Comparison of ENCODE assay signal across 2 cellular contexts in genomic region chr12:29131539-29131938, GRCh38.
TF ChIP-seq lines count a peak whose summit lies in the region.

No MANE protein-coding gene starts in this region.

TF ChIP-seq in SK-N-SH, 30 proteins besides CTCF, POLR2A, EP300 and RAD21 (continued from another document):
- no peak for TF ChIP-seq REST (IDR thresholded peaks at IDR 0.05; ENCODE audit: low read depth, low read length)
- TF ChIP-seq TCF12 (IDR thresholded peaks at IDR 0.05), result no peak
- no peak for TF ChIP-seq ELF1 (IDR thresholded peaks at IDR 0.05)
- TF ChIP-seq TEAD4 (IDR thresholded peaks at IDR 0.05; ENCODE audit: borderline replicate concordance, insufficient read depth), result no peak
- no peak for TF ChIP-seq SIN3A (IDR thresholded peaks at IDR 0.05; ENCODE audit: borderline replicate concordance, low read depth, low read length)
- TF ChIP-seq MXI1 (IDR thresholded peaks at IDR 0.05; ENCODE audit: low read depth, low read length), result no peak
TF ChIP-seq in SK-N-SH: peak in this region for 2.

TF ChIP-seq in SK-N-SH treated with all-trans-retinoic acid at 6 μM for 48 hours, 23 proteins besides CTCF, POLR2A, EP300 and RAD21 (continued from another document):
- TF ChIP-seq ZNF565 (CRISPR knock-in tag; conservative IDR thresholded peaks at IDR 0.05; ENCODE audit: low read depth) (no peak), RARB (CRISPR knock-in tag; IDR thresholded peaks at IDR 0.05) (no peak), CSDC2 (CRISPR knock-in tag; IDR thresholded peaks at IDR 0.05) (no peak), CREB5 (CRISPR knock-in tag; IDR thresholded peaks at IDR 0.05; ENCODE audit: low read depth) (no peak), ZFP30 (CRISPR knock-in tag; IDR thresholded peaks at IDR 0.05) (no peak), PATZ1 (CRISPR knock-in tag; IDR thresholded peaks at IDR 0.05; ENCODE audit: borderline replicate concordance) (no peak), ZNF70 (CRISPR knock-in tag; IDR thresholded peaks at IDR 0.05) (no peak), ZFP3 (CRISPR knock-in tag; IDR thresholded peaks at IDR 0.05) (no peak), PPARA (CRISPR knock-in tag; IDR thresholded peaks at IDR 0.05; ENCODE audit: borderline replicate concordance) (no peak), CSRNP3 (CRISPR knock-in tag; IDR thresholded peaks at IDR 0.05) (no peak)
